Comparison of ENCODE assay signal across 7 cellular contexts in the genomic region with DNA sequence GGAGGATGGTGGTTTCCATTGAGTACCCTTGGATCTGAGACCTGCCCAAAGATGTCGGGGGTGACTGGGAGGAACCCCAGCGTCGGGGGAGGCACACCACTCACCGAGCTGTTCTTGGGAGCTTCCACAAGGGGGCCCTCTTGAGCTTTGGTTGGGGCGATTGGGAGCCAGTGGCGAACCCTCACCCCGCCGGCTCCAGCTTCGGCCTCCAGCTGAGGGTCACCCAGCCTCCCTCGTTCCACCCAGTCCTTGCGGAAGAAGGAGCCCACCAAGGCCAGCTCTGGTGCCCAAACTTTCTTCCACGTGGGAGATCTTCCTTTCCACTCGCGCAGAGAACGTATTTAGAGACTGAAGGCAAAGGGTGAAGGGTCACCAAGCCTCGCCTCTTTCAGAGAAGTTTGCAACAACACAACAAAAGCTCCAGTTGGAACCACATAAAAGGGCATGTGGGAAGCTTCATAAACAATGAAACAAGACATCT. TPM values are rescaled to one million over a fixed set of nuclear protein-coding genes. Genes with fewer than 3 reads are reported as not detected.
DNase-seq lines count a peak whose midpoint lies in the region; ATAC-seq, FAIRE-seq and TF ChIP-seq lines count a peak whose summit lies in the region.

No MANE protein-coding gene starts in this region.

- ATAC-seq in HG02938 (IDR thresholded peaks at IDR 0.05; ENCODE audit: unreplicated experiment): no peak
- no peak for ATAC-seq in GM19023 (IDR thresholded peaks at IDR 0.05; ENCODE audit: unreplicated experiment)

- H3K79me2 ChIP-seq in GM23248 (ENCODE audit: insufficient read depth) (peaks cover 15% of the 10 kb centered on the region; the same call in 1 of the 2 replicates), astrocyte (ENCODE audit: insufficient read depth, low read length) (no peaks in the 10 kb centered on the region)

- H3K4me1 Mint-ChIP-seq in astrocyte (ENCODE audit: low read depth, unreplicated experiment): no peaks in the 10 kb centered on the region

- H3K9me3 ChIP-seq in GM23248 (ENCODE audit: low read depth) (peaks cover 2% of the 10 kb centered on the region), astrocyte (ENCODE audit: insufficient read depth, low read depth, low read length) (peaks cover 13% of the 10 kb centered on the region), kidney (ENCODE audit: control insufficient read depth in 1 of 2, low read length in 2 of 2) (peaks cover 6 to 14% of the 10 kb centered on the region in 2 donors)

- H3K4me2 ChIP-seq in GM23248 (ENCODE audit: unreplicated experiment) (no peak overlapping the region), astrocyte (ENCODE audit: low read length) (no peak overlapping the region)

- no peaks in the 10 kb centered on the region for H3K27me3 Mint-ChIP-seq in astrocyte (ENCODE audit: low read depth, unreplicated experiment)

- 62 to 64% methylated on average over 15 to 16 of the region's 16 CpGs for WGBS in GM23248 (ENCODE audit: low coverage in 1 of 2, low lambda C conversion rate in 2 of 2, missing lambda C conversion rate in 2 of 2), 2 experiments

- H4K20me1 ChIP-seq in GM23248 (ENCODE audit: insufficient read depth): no peaks in the 10 kb centered on the region
- no peaks in the 10 kb centered on the region for H4K20me1 ChIP-seq in astrocyte (ENCODE audit: insufficient read depth, low read length)

- no peaks in the 10 kb centered on the region for H3F3A ChIP-seq in GM23248 (ENCODE audit: insufficient read depth)

- H3K9me2 ChIP-seq in GM23248 (ENCODE audit: insufficient read depth): no peaks in the 10 kb centered on the region

- intact Hi-C loops in kidney (cut with DNase I): no loop called here

- no peak overlapping the region for H3K27ac Mint-ChIP-seq in astrocyte (ENCODE audit: unreplicated experiment)

- peaks cover 49% of the 10 kb centered on the region for H3K36me3 Mint-ChIP-seq in astrocyte (ENCODE audit: low read depth, unreplicated experiment)

- H3K4me3 Mint-ChIP-seq in astrocyte (ENCODE audit: unreplicated experiment): no peak overlapping the region

- no peak for FAIRE-seq in astrocyte (lab: Jason Lieb, UNC)
- FAIRE-seq in kidney (lab: Jason Lieb, UNC): no peak

- H2AFZ ChIP-seq in GM23248 (no peak overlapping the region), astrocyte (ENCODE audit: low read depth, low read length) (no peak overlapping the region)

- DNase-seq in GM23248 (peak; percentile 63), RPMI8226 (peak; percentile 35), astrocyte (ENCODE audit: low read depth) (no peak), kidney (no peak)
- DNase-seq in stimulated activated CD4-positive, alpha-beta T cell treated with anti-CD3 and anti-CD28 coated beads, TNF-alpha, amount 100 ng/mL, for 24 hours (ENCODE audit: low read depth in 3 of 3): peak; percentile 24 to 55 (median 47)

- TF ChIP-seq CTCF in astrocyte (IDR thresholded peaks at IDR 0.05; ENCODE audit: insufficient read depth, low read depth, low read length) (peak; percentile 17), kidney (IDR thresholded peaks at IDR 0.05; ENCODE audit: borderline replicate concordance, extremely low read depth, insufficient read depth) (peak; percentile 61)

- H3K27ac ChIP-seq in GM23248: no peak overlapping the region
- H3K27ac ChIP-seq in astrocyte (ENCODE audit: low read depth, low read length): no peak overlapping the region
- no peak overlapping the region for H3K27ac ChIP-seq in kidney (ENCODE audit: low read depth in 2 of 2, low read length in 2 of 2)

- H3K4me1 ChIP-seq in GM23248 (ENCODE audit: insufficient read depth) (no peaks in the 10 kb centered on the region), astrocyte (ENCODE audit: insufficient read depth, low read length) (no peaks in the 10 kb centered on the region), kidney (ENCODE audit: control insufficient read depth in 1 of 2, insufficient read depth in 1 of 2, low read depth in 1 of 2, low read length in 2 of 2) (no peaks in the 10 kb centered on the region)

- H3K27me3 ChIP-seq in GM23248 (replicated peaks; ENCODE audit: insufficient read depth): no peaks in the 10 kb centered on the region
- H3K27me3 ChIP-seq in astrocyte (ENCODE audit: insufficient read depth, low read length): no peaks in the 10 kb centered on the region

- peaks cover 54% of the 10 kb centered on the region for H3K9me3 Mint-ChIP-seq in astrocyte (ENCODE audit: unreplicated experiment)

- H3K36me3 ChIP-seq in GM23248 (ENCODE audit: low read depth): no peaks in the 10 kb centered on the region
- no peaks in the 10 kb centered on the region for H3K36me3 ChIP-seq in astrocyte (ENCODE audit: insufficient read depth, low read length)
- no peaks in the 10 kb centered on the region for H3K36me3 ChIP-seq in kidney (ENCODE audit: control insufficient read depth in 1 of 2, insufficient read depth in 2 of 2, low read length in 2 of 2)

- in situ Hi-C loops in GM23248 (cut with MboI): loop anchor here (25.0 kb wide), 1 partner anchor 356 kb away; no protein-coding TSS in a partner anchor

- H3K9ac ChIP-seq in GM23248 (no peak overlapping the region), astrocyte (ENCODE audit: low read length) (no peak overlapping the region), kidney (ENCODE audit: low read length in 2 of 2) (no peak overlapping the region)

- H3K4me3 ChIP-seq in GM23248 (no peak overlapping the region), astrocyte (ENCODE audit: insufficient read depth, low read depth, low read length) (no peak overlapping the region), kidney (ENCODE audit: low read length in 2 of 2) (no peak overlapping the region)

RNA-seq across cellular contexts. Expression of a gene that starts 33.6 kb away (rescaled TPM):
- total RNA-seq in GM23248 (2014; rRNA removed; shearing (Covaris generic)): 19.5 and 25.6 TPM in 2 replicates
- 15.7 and 16.6 TPM in 2 replicates for polyA plus RNA-seq in GM23248 (2016; fragmentation: Nextera tagmentation; extraction: Ambion mirVana)
- total RNA-seq in astrocyte: 16.4 and 23.3 TPM in 2 replicates
- total RNA-seq in kidney: 1.2 TPM
- 4.5 TPM for polyA plus RNA-seq in kidney (ENCODE audit: insufficient read depth, low read depth, low replicate concordance)

Comparison
In these comparisons a context has a peak if more than half of its experiments do, and no peak if none do; other contexts are left out.
1. DNase-seq: peak in GM23248 (single experiment), RPMI8226 (single experiment) and stimulated activated CD4-positive, alpha-beta T cell treated with anti-CD3 and anti-CD28 coated beads, TNF-alpha, amount 100 ng/mL, for 24 hours (3 of 3); none in astrocyte (single experiment) and kidney (single experiment).